15 cellular contexts compared by ENCODE assay signal in the genomic region with DNA sequence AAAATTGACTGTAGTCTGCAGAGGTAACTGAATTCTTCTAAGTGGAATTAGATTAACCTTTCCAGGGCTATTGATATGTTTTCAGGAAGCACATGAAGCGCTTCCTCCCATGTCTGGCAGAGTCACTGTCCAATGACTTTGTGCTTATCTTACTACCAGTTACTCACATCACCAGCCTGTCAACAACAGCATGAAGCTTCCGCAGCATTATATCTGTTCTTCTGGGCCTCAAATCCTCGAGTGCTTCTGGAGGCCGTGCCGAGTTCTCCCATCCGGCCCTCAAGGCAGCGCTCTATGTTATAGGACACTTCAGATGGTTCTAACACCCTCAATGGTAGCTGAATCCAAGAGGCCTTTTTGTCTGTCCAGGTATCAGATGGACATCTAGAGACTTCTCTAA.
"Had no signal": no experiment of that assay in that cellular context is flagged by ENCODE, and none has a peak within 500 bp of the region (broad histone marks: within the 10 kb centered on the region; RNA-seq: fewer than 3 reads in every experiment).

No MANE protein-coding gene starts in this region.

- H3K36me3 Mint-ChIP-seq: naive B cell had no signal

- H3K27ac ChIP-seq: ascending aorta, heart left ventricle, left ventricle myocardium inferior, thyroid gland had no signal

- DNase-seq: activated CD4-positive, alpha-beta T cell treated with anti-CD3 and anti-CD28 coated beads, Interleukin-2, amount 50 U/mL, for 1 hour; activated CD8-positive, alpha-beta memory T cell treated with anti-CD3 and anti-CD28 coated beads, Interleukin-2, amount 50 U/mL, for 48 hours; activated T-cell treated with anti-CD3 and anti-CD28 coated beads, Interleukin-2, amount 50 U/mL, for 72 hours; left ventricle myocardium inferior; mucosa of descending colon; naive B cell; stimulated activated CD4-positive, alpha-beta T cell treated with anti-CD3 and anti-CD28 coated beads, Interleukin-1b, Interleukin-23, amount 100 ng/mL, for 48 hours; stimulated activated naive CD4-positive, alpha-beta T cell treated with Interleukin-2 at 50 U/mL for 16 hours; thyroid gland had no signal

- H3K27me3 Mint-ChIP-seq: activated naive CD4-positive, alpha-beta T cell treated with anti-CD3 and anti-CD28 coated beads, Interleukin-2, amount 50 U/mL, for 24 hours had no signal

- H3K4me3 ChIP-seq: ascending aorta, heart left ventricle, left ventricle myocardium inferior, mucosa of descending colon, thyroid gland had no signal

- H3K27ac Mint-ChIP-seq: activated naive CD4-positive, alpha-beta T cell treated with anti-CD3 and anti-CD28 coated beads, Interleukin-2, amount 50 U/mL, for 24 hours; activated T-cell treated with anti-CD3 and anti-CD28 coated beads, Interleukin-2, amount 50 U/mL, for 72 hours; endodermal cell; naive B cell; T-helper 2 cell treated with Interferon-gamma antibody and Interleukin-4, amounts not matched to agents 5 μg/mL and 100 μg/mL, for 36 hours had no signal

- H3K4me1 ChIP-seq: ascending aorta, thyroid gland had no signal

- H3K4me3 Mint-ChIP-seq: activated naive CD4-positive, alpha-beta T cell treated with anti-CD3 and anti-CD28 coated beads, Interleukin-2, amount 50 U/mL, for 24 hours; activated T-cell treated with anti-CD3 and anti-CD28 coated beads, Interleukin-2, amount 50 U/mL, for 72 hours; endodermal cell; naive B cell; T-helper 2 cell treated with Interferon-gamma antibody and Interleukin-4, amounts not matched to agents 5 μg/mL and 100 μg/mL, for 36 hours had no signal

- H3K9me3 ChIP-seq: ascending aorta, heart left ventricle, left ventricle myocardium inferior, mucosa of descending colon, thyroid gland had no signal

- ATAC-seq: activated CD4-positive, CD25-positive, alpha-beta regulatory T cell treated with anti-CD3 and anti-CD28 coated beads, Interleukin-2, amount 50 U/mL, for 24 hours; activated T-cell treated with anti-CD3 and anti-CD28 coated beads, Interleukin-2, amount 50 U/mL, for 72 hours; mucosa of descending colon had no signal

- H3K36me3 ChIP-seq: ascending aorta, heart left ventricle, left ventricle myocardium inferior, thyroid gland had no signal

- H3K27me3 ChIP-seq: ascending aorta, heart left ventricle, thyroid gland had no signal

- H3K9me3 Mint-ChIP-seq: activated naive CD4-positive, alpha-beta T cell treated with anti-CD3 and anti-CD28 coated beads, Interleukin-2, amount 50 U/mL, for 24 hours; activated T-cell treated with anti-CD3 and anti-CD28 coated beads, Interleukin-2, amount 50 U/mL, for 72 hours; endodermal cell; naive B cell; T-helper 2 cell treated with Interferon-gamma antibody and Interleukin-4, amounts not matched to agents 5 μg/mL and 100 μg/mL, for 36 hours had no signal

- H3K4me1 Mint-ChIP-seq: activated naive CD4-positive, alpha-beta T cell treated with anti-CD3 and anti-CD28 coated beads, Interleukin-2, amount 50 U/mL, for 24 hours had no signal
